12 cellular contexts compared by ENCODE assay signal in the genomic region with DNA sequence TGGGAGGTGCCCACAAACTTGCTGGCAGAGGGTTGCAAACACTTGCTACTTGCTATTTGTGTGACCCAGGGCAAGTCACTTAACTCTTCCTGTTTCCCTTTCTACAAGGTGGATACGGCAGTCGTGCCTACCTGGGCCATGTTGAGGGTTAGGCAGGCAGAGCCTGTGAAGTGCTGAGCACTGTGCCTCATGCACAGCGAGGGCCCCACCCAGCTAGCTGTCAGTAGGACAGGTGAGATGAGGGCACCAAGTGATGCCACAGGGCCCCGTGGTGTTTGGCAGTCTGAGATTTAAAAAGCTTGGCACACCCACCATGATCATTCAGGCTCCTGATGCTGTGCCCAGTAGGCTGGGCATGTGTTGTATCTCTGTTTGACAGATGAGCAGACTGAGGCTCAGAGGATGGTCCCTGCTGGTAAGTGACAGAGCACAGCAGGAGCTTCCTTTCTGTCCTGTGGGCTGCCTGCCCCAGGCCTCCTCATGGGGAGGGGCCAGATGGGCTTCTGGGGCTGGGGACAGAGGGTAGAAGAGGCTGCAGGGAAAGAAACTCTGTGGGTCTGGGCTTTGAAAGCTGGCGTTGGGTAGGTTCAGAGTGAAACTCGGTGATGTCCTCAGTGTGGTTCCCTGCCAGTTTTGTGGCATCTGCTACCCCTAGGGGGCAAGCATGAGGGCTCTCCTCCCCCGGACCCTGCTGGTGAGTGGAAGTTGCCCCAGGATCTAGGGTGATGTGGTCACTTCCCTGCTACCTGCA. TPM values are rescaled to one million over a fixed set of nuclear protein-coding genes. Genes with fewer than 3 reads are reported as not detected.
A peak's percentile ranks its signal among the peaks of the same experiment; 100 is the strongest.
DNase-seq lines count a peak whose midpoint lies in the region; ATAC-seq and TF ChIP-seq lines count a peak whose summit lies in the region.
"Had no signal": no experiment of that assay in that cellular context is flagged by ENCODE, and none has a peak within 500 bp of the region (broad histone marks: within the 10 kb centered on the region; RNA-seq: fewer than 3 reads in every experiment).

No MANE protein-coding gene starts in this region.

- H3K27ac ChIP-seq in H9 (ENCODE audit: insufficient read length, low read depth, low read length) (no peak overlapping the region), SK-N-MC (no peak overlapping the region), right cardiac atrium (ENCODE audit: low read length) (no peak overlapping the region)
- no peak overlapping the region for H3K27ac ChIP-seq in naive thymus-derived CD4-positive, alpha-beta T cell (ENCODE audit: low read depth, low read length)

- H4K91ac ChIP-seq in H9 (ENCODE audit: insufficient read length, low read depth, low read length), result no peak overlapping the region

- no peaks in the 10 kb centered on the region for H4K20me1 ChIP-seq in H9 (ENCODE audit: control insufficient read depth, insufficient read depth, insufficient read length)

- no peak overlapping the region for H3K56ac ChIP-seq in H9 (ENCODE audit: insufficient read length, low read depth, low read length)

- no peak overlapping the region for H3K23ac ChIP-seq in H9 (ENCODE audit: insufficient read length, low read depth, low read length)

- no peak overlapping the region; the same call in 1 of the 2 replicates for H3K14ac ChIP-seq in H9 (ENCODE audit: insufficient read depth, low read length)

- CTCF ChIA-PET in naive thymus-derived CD4-positive, alpha-beta T cell (lab: Charles Lee), result interaction anchor here (1.1 kb wide), 1 partner anchor 11 kb away, joined by 3 read pairs; no protein-coding TSS in a partner anchor

- H3K4me1 ChIP-seq in BE2C (peaks cover 14% of the 10 kb centered on the region), H9 (ENCODE audit: insufficient read depth, low read length) (peaks cover 12% of the 10 kb centered on the region; the same call in 1 of the 2 replicates), right cardiac atrium (ENCODE audit: control insufficient read depth, insufficient read depth, low read length) (peaks cover 29% of the 10 kb centered on the region)
- no peaks in the 10 kb centered on the region for H3K4me1 ChIP-seq in naive thymus-derived CD4-positive, alpha-beta T cell (ENCODE audit: control insufficient read depth in 2 of 2, insufficient read depth in 2 of 2, low read length in 2 of 2)

- H3K9me3 ChIP-seq in BE2C (no peaks in the 10 kb centered on the region), H9 (ENCODE audit: control insufficient read depth, low read depth, low read length) (no peaks in the 10 kb centered on the region), SK-N-MC (ENCODE audit: low read depth, low read length) (no peaks in the 10 kb centered on the region), right cardiac atrium (ENCODE audit: control insufficient read depth, low read length) (no peaks in the 10 kb centered on the region)
- no peaks in the 10 kb centered on the region for H3K9me3 ChIP-seq in naive thymus-derived CD4-positive, alpha-beta T cell (ENCODE audit: control insufficient read depth in 2 of 3, low read length in 3 of 3)

- H3K79me2 ChIP-seq in H9 (ENCODE audit: insufficient read depth, low read length), result no peaks in the 10 kb centered on the region

- no peak overlapping the region for H4K8ac ChIP-seq in H9 (replicated peaks; ENCODE audit: insufficient read length, low read depth, low read length)

- H3K4me3 Mint-ChIP-seq in H9, result peak overlapping the region; percentile 24 to 38; a peak in 4 of 5 replicates
- no peak overlapping the region for H3K4me3 Mint-ChIP-seq in naive thymus-derived CD4-positive, alpha-beta T cell
- H3K4me3 Mint-ChIP-seq: T-helper 1 cell treated with Interleukin-12 subunit alpha and Interleukin-12 subunit beta and Interleukin-4 antibody, amounts not matched to agents 30 μg/mL and 1 μg/mL, for 36 hours had no signal

- intact Hi-C loops in right cardiac atrium (cut with DNase I), result no loop called here
- intact Hi-C loops in naive thymus-derived CD4-positive, alpha-beta T cell (cut with micrococcal nuclease), result no loop called here

- POLR2A ChIA-PET in naive thymus-derived CD4-positive, alpha-beta T cell (lab: Charles Lee), result no interaction called here

- H3K18ac ChIP-seq in H9 (ENCODE audit: insufficient read length, low read depth, low read length), result no peak overlapping the region

- DNase-seq in BE2C, result no peak
- DNase-seq in H9, result peak; percentile 55
- no peak for DNase-seq in SK-N-MC (ENCODE audit: low read depth, low spot score)
- DNase-seq in right cardiac atrium, result peak in 2 of 3 donors; percentile 6 to 34
- DNase-seq in NCI-H2081 (lab: John Stamatoyannopoulos, UW), result no peak
- no peak for DNase-seq in naive thymus-derived CD4-positive, alpha-beta T cell
- no peak for DNase-seq in stimulated activated CD4-positive, alpha-beta T cell treated with anti-CD3 and anti-CD28 coated beads, Interleukin-12 subunit alpha, Interleukin-12 subunit beta, amount 100 ng/mL, for 4 hours
- DNase-seq: EL, erythroblast, NCI-H187 treated with DMSO at 0.1 percent for 48 hours had no signal

- no peak overlapping the region for H2BK12ac ChIP-seq in H9 (ENCODE audit: insufficient read length, low read depth, low read length)

- no peak overlapping the region for H2BK15ac ChIP-seq in H9 (ENCODE audit: low read depth, low read length)

- H3K4me3 ChIP-seq in BE2C (ENCODE audit: low read depth, low read length) (no peak overlapping the region), SK-N-MC (peak overlapping the region; percentile 59), right cardiac atrium (ENCODE audit: low read length) (no peak overlapping the region)
- no peak overlapping the region for H3K4me3 ChIP-seq in naive thymus-derived CD4-positive, alpha-beta T cell (ENCODE audit: low read length)

- no peak overlapping the region for H2AFZ ChIP-seq in H9 (ENCODE audit: low read length)

- no peak overlapping the region for H2BK120ac ChIP-seq in H9 (ENCODE audit: low read depth, low read length, poor library complexity, severe bottlenecking)

- peaks cover 55 to 62% of the 10 kb centered on the region in 2 experiments for H3K4me1 Mint-ChIP-seq in H9
- peaks cover 0 to 59% (median 36%) of the 10 kb centered on the region in 7 donors for H3K4me1 Mint-ChIP-seq in naive thymus-derived CD4-positive, alpha-beta T cell

- H2BK5ac ChIP-seq in H9 (ENCODE audit: insufficient read length, low read length), result no peak overlapping the region

- peak overlapping the region in 1 of 3 experiments; percentile 85; a peak in 3 of 7 replicates for H3K27ac Mint-ChIP-seq in H9
- H3K27ac Mint-ChIP-seq in naive thymus-derived CD4-positive, alpha-beta T cell, result peak overlapping the region in 1 of 9 donors; percentile 20
- H3K27ac Mint-ChIP-seq: T-helper 1 cell treated with Interleukin-12 subunit alpha and Interleukin-12 subunit beta and Interleukin-4 antibody, amounts not matched to agents 30 μg/mL and 1 μg/mL, for 36 hours had no signal

- peak; percentile 41 for TF ChIP-seq CTCF in BE2C (IDR thresholded peaks at IDR 0.05; ENCODE audit: low read depth, low read length)
- peak; percentile 61 for TF ChIP-seq CTCF in H9 (conservative IDR thresholded peaks at IDR 0.05)

- no peaks in the 10 kb centered on the region for H3K36me3 Mint-ChIP-seq in H9 (ENCODE audit: insufficient read depth in 1 of 3, low read depth in 3 of 3)
- peaks cover 0 to 23% (median 0%) of the 10 kb centered on the region in 5 donors for H3K36me3 Mint-ChIP-seq in naive thymus-derived CD4-positive, alpha-beta T cell

- H3K9ac ChIP-seq in H9 (ENCODE audit: extremely low read depth, insufficient read length, low read length) (no peak overlapping the region), SK-N-MC (ENCODE audit: insufficient read length) (no peak overlapping the region)

- H3K27me3 ChIP-seq in BE2C, result no peaks in the 10 kb centered on the region
- H3K27me3 ChIP-seq in H9 (ENCODE audit: insufficient read depth, low read length), result no peaks in the 10 kb centered on the region
- no peaks in the 10 kb centered on the region for H3K27me3 ChIP-seq in right cardiac atrium (ENCODE audit: control insufficient read depth, insufficient read depth)
- H3K27me3 ChIP-seq in naive thymus-derived CD4-positive, alpha-beta T cell (ENCODE audit: control insufficient read depth in 2 of 2, insufficient read depth in 2 of 2, low read length in 2 of 2), result no peaks in the 10 kb centered on the region

- peak overlapping the region; percentile 13 for H3K4me2 ChIP-seq in H9 (ENCODE audit: insufficient read depth, insufficient read length, low read length)

- ATAC-seq in right cardiac atrium (no peak), HG03039 (IDR thresholded peaks at IDR 0.05; ENCODE audit: unreplicated experiment) (no peak)
- ATAC-seq in naive thymus-derived CD4-positive, alpha-beta T cell, result no peak

- WGBS in H9 (ENCODE audit: extremely low coverage, insufficient read length, low lambda C conversion rate), result no CpG with 5 or more reads among the region's 7 CpGs
- 54% methylated on average over 7 of the region's 7 CpGs for WGBS in right cardiac atrium

- H3K79me1 ChIP-seq in H9 (ENCODE audit: insufficient read depth, low read depth, low read length, poor library complexity, severe bottlenecking), result no peaks in the 10 kb centered on the region

- H3K23me2 ChIP-seq in H9 (ENCODE audit: insufficient read length, low read depth, low read length, poor library complexity, severe bottlenecking), result no peaks in the 10 kb centered on the region

- H2BK20ac ChIP-seq in H9 (ENCODE audit: low read depth, low read length, poor library complexity, severe bottlenecking), result no peak overlapping the region

- H4K5ac ChIP-seq in H9 (ENCODE audit: insufficient read length, low read depth, low read length), result no peak overlapping the region

- H2AK5ac ChIP-seq in H9 (ENCODE audit: insufficient read length, low read length), result no peak overlapping the region

- peaks cover 0 to 5% of the 10 kb centered on the region in 2 experiments; a peak in 1 of 5 replicates for H3K9me3 Mint-ChIP-seq in H9
- peaks cover 0 to 1% (median 0%) of the 10 kb centered on the region in 11 donors for H3K9me3 Mint-ChIP-seq in naive thymus-derived CD4-positive, alpha-beta T cell
- H3K9me3 Mint-ChIP-seq: T-helper 1 cell treated with Interleukin-12 subunit alpha and Interleukin-12 subunit beta and Interleukin-4 antibody, amounts not matched to agents 30 μg/mL and 1 μg/mL, for 36 hours had no signal

- no peak overlapping the region for H3K4ac ChIP-seq in H9 (ENCODE audit: low read depth, low read length)

- no peak overlapping the region for H3T11ph ChIP-seq in H9 (ENCODE audit: low read length)

- H3K27me3 Mint-ChIP-seq in H9 (ENCODE audit: low read depth), result peaks cover 7% of the 10 kb centered on the region
- no peaks in the 10 kb centered on the region for H3K27me3 Mint-ChIP-seq in naive thymus-derived CD4-positive, alpha-beta T cell

- no peaks in the 10 kb centered on the region for H3K36me3 ChIP-seq in BE2C
- H3K36me3 ChIP-seq in SK-N-MC (ENCODE audit: insufficient read depth, low read length), result no peaks in the 10 kb centered on the region
- no peaks in the 10 kb centered on the region for H3K36me3 ChIP-seq in naive thymus-derived CD4-positive, alpha-beta T cell (ENCODE audit: control insufficient read depth in 2 of 3, insufficient read depth in 3 of 3, low read length in 3 of 3)

RNA-seq across cellular contexts. Expression of gene TSPAN18, which starts 59.3 kb away (rescaled TPM):
- 12.5 TPM for polyA plus RNA-seq in BE2C (2012; ENCODE audit: insufficient read depth, insufficient read length, low read depth)
- 25.3 and 26.5 TPM in 2 replicates for total RNA-seq in H9 (2021)
- total RNA-seq in right cardiac atrium, result 100 to 1,000 TPM; 158 to 236 (median 207) TPM
- polyA plus RNA-seq in right cardiac atrium, result 120 TPM
- total RNA-seq in naive thymus-derived CD4-positive, alpha-beta T cell, result 10 to 100 TPM in 4 of 5 experiments, 1 to 10 TPM in 1; 9.1 to 57.0 (median 40.7) TPM
- polyA plus RNA-seq in naive thymus-derived CD4-positive, alpha-beta T cell, result 10 to 100 TPM in 1 of 2 donors, 1 to 10 TPM in 1; 8.8 to 21.7 TPM

Comparison
In these comparisons a context has a peak if more than half of its experiments do, and no peak if none do; other contexts are left out.
1. DNase-seq: peak in H9 (single experiment) and right cardiac atrium (2 of 3); none in BE2C (single experiment), SK-N-MC (single experiment), NCI-H2081 (0 of 2), naive thymus-derived CD4-positive, alpha-beta T cell (0 of 9) and stimulated activated CD4-positive, alpha-beta T cell treated with anti-CD3 and anti-CD28 coated beads, Interleukin-12 subunit alpha, Interleukin-12 subunit beta, amount 100 ng/mL, for 4 hours (single experiment).
2. H3K4me3 Mint-ChIP-seq: peak in H9 (2 of 2); none in naive thymus-derived CD4-positive, alpha-beta T cell (0 of 10).